Comparison of ENCODE assay signal across 18 cellular contexts in genomic region chr16:27386674-27387073, GRCh38. TPM values are rescaled to one million over a fixed set of nuclear protein-coding genes. Genes with fewer than 3 reads are reported as not detected.
"Had no signal": no experiment of that assay in that cellular context is flagged by ENCODE, and none has a peak within 500 bp of the region (broad histone marks: within the 10 kb centered on the region; RNA-seq: fewer than 3 reads in every experiment).

No MANE protein-coding gene starts in this region.

- H3K4me1 Mint-ChIP-seq: endodermal cell had no signal

- DNase-seq: effector CD4-positive, alpha-beta T cell; erythroblast; foreskin keratinocyte; immature natural killer cell; left lung; mucosa of descending colon; naive thymus-derived CD8-positive, alpha-beta T cell; posterior cingulate gyrus; sigmoid colon; stimulated activated CD4-positive, alpha-beta T cell treated with anti-CD3 and anti-CD28 coated beads, Interleukin-2, amount 100 ng/mL, for 24 hours; stimulated activated CD4-positive, alpha-beta T cell treated with anti-CD3 and anti-CD28 coated beads, Interleukin-4, amount 100 ng/mL, for 4 hours; stimulated activated naive CD4-positive, alpha-beta T cell treated with Interleukin-2 at 50 U/mL for 16 hours; upper lobe of left lung; uterus had no signal

- H3K4me3 Mint-ChIP-seq: endodermal cell; immature natural killer cell; naive thymus-derived CD8-positive, alpha-beta T cell had no signal

- H3K27me3 Mint-ChIP-seq: naive thymus-derived CD8-positive, alpha-beta T cell had no signal

- ATAC-seq: foreskin keratinocyte; left lung; mucosa of descending colon; naive thymus-derived CD8-positive, alpha-beta T cell had no signal

- FAIRE-seq: endothelial cell of umbilical vein, keratinocyte had no signal

- H3K27ac Mint-ChIP-seq: endodermal cell had no signal

RNA-seq across cellular contexts. Expression of gene IL21R, which starts 15.3 kb away (rescaled TPM):
- total RNA-seq: endothelial cell of umbilical vein had no signal
- polyA plus RNA-seq: neural cell had no signal
